ENCODE assay signal across 8 cellular contexts in genomic region chr3:157239082-157239704, GRCh38.
A peak's percentile ranks its signal among the peaks of the same experiment; 100 is the strongest.
DNase-seq lines count a peak whose midpoint lies in the region; ATAC-seq and TF ChIP-seq lines count a peak whose summit lies in the region.

No MANE protein-coding gene starts in this region.

- H3K79me1 ChIP-seq in trophoblast cell (ENCODE audit: low read length): no peaks in the 10 kb centered on the region

- H4K8ac ChIP-seq in trophoblast cell (ENCODE audit: low read depth, low read length): no peak overlapping the region

- H3K14ac ChIP-seq in trophoblast cell (ENCODE audit: low read length): no peak overlapping the region

- H3K27me3 ChIP-seq in Panc1 (ENCODE audit: control insufficient read depth, insufficient read depth, low read length) (no peaks in the 10 kb centered on the region), gastroesophageal sphincter (no peaks in the 10 kb centered on the region), trophoblast cell (ENCODE audit: insufficient read depth, low read length) (no peaks in the 10 kb centered on the region), aorta (ENCODE audit: control insufficient read depth in 1 of 2, insufficient read depth in 2 of 2, low read length in 1 of 2) (no peaks in the 10 kb centered on the region)

- H3K4me3 ChIP-seq in Panc1 (ENCODE audit: low read depth in 2 of 2, low read length in 2 of 2): no peak overlapping the region
- H3K4me3 ChIP-seq in gastroesophageal sphincter: no peak overlapping the region
- no peak overlapping the region for H3K4me3 ChIP-seq in trophoblast cell (ENCODE audit: low read depth, low read length)
- H3K4me3 ChIP-seq in aorta (ENCODE audit: low read length in 2 of 2): no peak overlapping the region

- CTCF ChIA-PET in Panc1 (lab: Charles Lee): no interaction called here

- no peak for TF ChIP-seq POLR2A in gastroesophageal sphincter (IDR thresholded peaks at IDR 0.05)

- H3K27ac ChIP-seq in Panc1 (ENCODE audit: low read length) (no peak overlapping the region), gastroesophageal sphincter (no peak overlapping the region), trophoblast cell (ENCODE audit: low read depth, low read length) (no peak overlapping the region), aorta (ENCODE audit: low read depth in 1 of 2, low read length in 2 of 2) (no peak overlapping the region)

- POLR2A ChIA-PET in Panc1 (lab: Charles Lee): interaction anchor here (0.6 kb wide), 1 partner anchor 74 kb away, joined by 5 read pairs; no protein-coding TSS in a partner anchor

- no peak overlapping the region for H2AFZ ChIP-seq in trophoblast cell (ENCODE audit: insufficient read depth, low read length, poor library complexity)

- no peaks in the 10 kb centered on the region for H3K79me2 ChIP-seq in trophoblast cell (ENCODE audit: control insufficient read depth, insufficient read depth, low read length, poor library complexity)

- ATAC-seq in GM21367 (IDR thresholded peaks at IDR 0.05; ENCODE audit: unreplicated experiment): peak; percentile 100
- peak; percentile 92 for ATAC-seq in HG03575 (IDR thresholded peaks at IDR 0.05; ENCODE audit: extremely low read depth, insufficient number of reproducible peaks, low FRiP score, unreplicated experiment)
- ATAC-seq in Panc1: peak; percentile 99
- peak; percentile 67 for ATAC-seq in gastroesophageal sphincter
- peak; percentile 83 for ATAC-seq in aorta (ENCODE audit: low FRiP score)

- H2BK12ac ChIP-seq in trophoblast cell (ENCODE audit: low read length): no peak overlapping the region

- H3K36me3 ChIP-seq in Panc1 (ENCODE audit: control insufficient read depth, insufficient read depth, low read length): no peaks in the 10 kb centered on the region
- H3K36me3 ChIP-seq in gastroesophageal sphincter: no peaks in the 10 kb centered on the region
- H3K36me3 ChIP-seq in trophoblast cell (ENCODE audit: control insufficient read depth in 1 of 2, insufficient read depth in 2 of 2, low read length in 2 of 2): no peaks in the 10 kb centered on the region
- no peaks in the 10 kb centered on the region for H3K36me3 ChIP-seq in aorta (ENCODE audit: control insufficient read depth in 1 of 2, insufficient read depth in 2 of 2, low read length in 1 of 2)

- 39 to 57% methylated on average over 4 to 5 of the region's 5 CpGs for WGBS in gastroesophageal sphincter (ENCODE audit: low coverage in 1 of 2), 2 donors
- no CpG with 5 or more reads among the region's 5 CpGs for WGBS in trophoblast cell (ENCODE audit: extremely low coverage, insufficient coverage, insufficient read length)
- WGBS in aorta, 2 donors: 51 to 55% methylated on average over 5 of the region's 5 CpGs

- no peak overlapping the region for H3K23ac ChIP-seq in trophoblast cell (ENCODE audit: low read length)

- no peak overlapping the region for H4K91ac ChIP-seq in trophoblast cell (ENCODE audit: low read depth, low read length)

- no peak overlapping the region for H3K4ac ChIP-seq in trophoblast cell (ENCODE audit: low read depth, low read length)

- no peak overlapping the region for H2BK120ac ChIP-seq in trophoblast cell (ENCODE audit: insufficient read depth, low read length, poor library complexity)

- in situ Hi-C loops in Panc1 (cut with HindIII; ENCODE audit: low pct_unique_long_range_greater_than_20kb, low sequenced_read_pairs): no loop called here

- no peak overlapping the region for H3K9ac ChIP-seq in trophoblast cell (ENCODE audit: low read length)

- H4K12ac ChIP-seq in trophoblast cell (ENCODE audit: low read depth, low read length): no peak overlapping the region

- no peak for TF ChIP-seq EP300 in gastroesophageal sphincter (IDR thresholded peaks at IDR 0.05)

- no peak overlapping the region for H3K4me2 ChIP-seq in trophoblast cell (ENCODE audit: low read length)

- no peak overlapping the region for H2BK5ac ChIP-seq in trophoblast cell (ENCODE audit: low read depth, low read length, poor library complexity)

- intact Hi-C loops in Panc1 (cut with micrococcal nuclease; ENCODE audit: unreplicated experiment) (no loop called here), aorta (cut with DNase I) (no loop called here)

- H3K9me3 ChIP-seq in Panc1 (ENCODE audit: control insufficient read depth, insufficient read depth, low read depth, low read length): no peaks in the 10 kb centered on the region
- H3K9me3 ChIP-seq in gastroesophageal sphincter: no peaks in the 10 kb centered on the region
- no peaks in the 10 kb centered on the region for H3K9me3 ChIP-seq in trophoblast cell (ENCODE audit: insufficient read depth, low read depth, low read length)
- no peaks in the 10 kb centered on the region for H3K9me3 ChIP-seq in aorta (ENCODE audit: control insufficient read depth, low read length)

- H3K4me1 ChIP-seq in Panc1 (ENCODE audit: control insufficient read depth, insufficient read depth, low read length) (no peaks in the 10 kb centered on the region), gastroesophageal sphincter (peaks cover 0 to 26% (median 6%) of the 10 kb centered on the region in 3 donors), trophoblast cell (ENCODE audit: control insufficient read depth in 1 of 2, insufficient read depth in 2 of 2, low read length in 2 of 2) (no peaks in the 10 kb centered on the region), aorta (ENCODE audit: control insufficient read depth in 1 of 2, insufficient read depth in 2 of 2, low read length in 2 of 2) (no peaks in the 10 kb centered on the region)

- DNase-seq in DMS53 treated with DMSO at 0.1 percent for 48 hours (lab: John Stamatoyannopoulos, UW; ENCODE audit: unreplicated experiment) (peak; percentile 3), Panc1 (ENCODE audit: low read depth, low spot score) (peak; percentile 47), trophoblast cell (peak; percentile 42 to 53), aorta (peak; percentile 70 to 79)
- DNase-seq in activated T-helper 1 cell treated with anti-CD3 and anti-CD28 coated beads, Interleukin-2, amount 50 U/mL, for 16 hours (ENCODE audit: low read depth in 1 of 2, low spot score in 1 of 2): peak; percentile 40 to 43

- H2AK5ac ChIP-seq in trophoblast cell (ENCODE audit: low read length): no peak overlapping the region

- peak; percentile 94 for TF ChIP-seq CTCF in Panc1 (IDR thresholded peaks at IDR 0.05)
- peak; percentile 9 to 68 (median 45) for TF ChIP-seq CTCF in gastroesophageal sphincter (IDR thresholded peaks at IDR 0.05)

- no peak overlapping the region for H3K18ac ChIP-seq in trophoblast cell (ENCODE audit: low read length)

- BruUV-seq in Panc1 (replicated peaks; lab: Mats Ljungman, UMichigan): no TSS peak

Comparison
In these comparisons a context has a peak if more than half of its experiments do, and no peak if none do; other contexts are left out.
1. DNase-seq: peak in every context shown above with its lines; median percentile 74 in aorta; 48 in trophoblast cell; 47 in Panc1; 42 in activated T-helper 1 cell treated with anti-CD3 and anti-CD28 coated beads, Interleukin-2, amount 50 U/mL, for 16 hours; 3 in DMS53 treated with DMSO at 0.1 percent for 48 hours.